8 cellular contexts compared by ENCODE assay signal in the genomic region with DNA sequence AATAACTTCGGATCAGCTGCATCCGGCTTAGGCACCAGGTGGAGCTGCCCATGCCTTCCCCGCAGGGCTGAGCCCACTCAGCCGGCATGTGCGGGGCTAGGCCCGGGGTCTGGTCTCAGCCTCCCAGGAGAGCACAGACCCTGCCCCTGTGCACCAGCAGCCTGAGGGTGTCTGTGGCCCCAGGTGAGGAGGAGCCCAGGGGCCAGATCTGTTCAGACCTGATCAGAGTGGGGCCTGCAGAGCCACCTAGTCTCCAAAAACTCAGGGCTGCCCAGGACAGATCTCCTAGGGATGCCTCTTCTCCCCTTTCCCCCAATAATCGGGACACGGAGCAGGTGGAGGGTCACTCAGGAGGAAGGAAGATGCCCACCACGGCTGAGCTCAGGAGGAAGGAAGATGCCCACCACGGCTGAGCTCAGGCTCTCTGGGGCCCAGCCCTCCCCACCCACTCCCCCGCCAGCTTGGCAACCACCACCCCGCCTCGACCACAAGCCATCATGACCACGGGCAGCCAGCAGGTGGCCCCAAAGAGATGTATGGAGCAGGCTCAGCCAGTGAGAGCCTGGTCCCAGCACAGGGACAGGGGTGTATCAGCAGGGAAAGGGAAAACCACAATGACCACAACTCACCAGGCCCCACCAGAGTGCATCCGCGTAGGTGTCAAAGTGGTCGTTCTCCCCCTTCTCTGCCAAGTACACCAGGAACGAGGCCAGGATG. TPM values are rescaled to one million over a fixed set of nuclear protein-coding genes. Genes with fewer than 3 reads are reported as not detected.
DNase-seq lines count a peak whose midpoint lies in the region; ATAC-seq lines count a peak whose summit lies in the region.

No MANE protein-coding gene starts in this region.

- peaks cover 11% of the 10 kb centered on the region for H3K9me3 Mint-ChIP-seq in activated naive CD8-positive, alpha-beta T cell treated with anti-CD3 and anti-CD28 coated beads, Interleukin-2, amount 10 ng/mL, durations not matched to agents 7 days and 5 days

- H3K4me1 Mint-ChIP-seq in activated naive CD8-positive, alpha-beta T cell treated with anti-CD3 and anti-CD28 coated beads, Interleukin-2, amount 10 ng/mL, durations not matched to agents 7 days and 5 days, result peaks cover 12% of the 10 kb centered on the region

- peaks cover 3% of the 10 kb centered on the region for H3K36me3 Mint-ChIP-seq in activated naive CD8-positive, alpha-beta T cell treated with anti-CD3 and anti-CD28 coated beads, Interleukin-2, amount 10 ng/mL, durations not matched to agents 7 days and 5 days

- H3K4me3 Mint-ChIP-seq in activated naive CD8-positive, alpha-beta T cell treated with anti-CD3 and anti-CD28 coated beads, Interleukin-2, amount 10 ng/mL, durations not matched to agents 7 days and 5 days, result peak overlapping the region; percentile 44

- peak overlapping the region; percentile 47 for H3K27ac Mint-ChIP-seq in activated naive CD8-positive, alpha-beta T cell treated with anti-CD3 and anti-CD28 coated beads, Interleukin-2, amount 10 ng/mL, durations not matched to agents 7 days and 5 days

- ATAC-seq in HG03432 (IDR thresholded peaks at IDR 0.05; ENCODE audit: unreplicated experiment) (peak; percentile 24), GM18870 (IDR thresholded peaks at IDR 0.05; ENCODE audit: unreplicated experiment) (no peak), GM19328 (IDR thresholded peaks at IDR 0.05; ENCODE audit: unreplicated experiment) (no peak)
- peak; percentile 46 for ATAC-seq in activated naive CD8-positive, alpha-beta T cell treated with anti-CD3 and anti-CD28 coated beads, Interleukin-2, amount 10 ng/mL, durations not matched to agents 7 days and 5 days (ENCODE audit: low read depth)

- DNase-seq in CMK (ENCODE audit: low read depth), result peak; percentile 95
- DNase-seq in SW480 (ENCODE audit: low spot score), result peak; percentile 85
- peak; percentile 74 for DNase-seq in activated naive CD8-positive, alpha-beta T cell treated with anti-CD3 and anti-CD28 coated beads, Interleukin-2, amount 10 ng/mL, durations not matched to agents 7 days and 5 days
- DNase-seq in iris pigment epithelial cell (ENCODE audit: low read depth), result peak; percentile 37
- peak; percentile 19 for DNase-seq in stimulated activated CD8-positive, alpha-beta memory T cell treated with anti-CD3 and anti-CD28 coated beads, Interleukin-15, amount 100 ng/mL, for 1 hour (ENCODE audit: low read depth)

- H3K27me3 Mint-ChIP-seq in activated naive CD8-positive, alpha-beta T cell treated with anti-CD3 and anti-CD28 coated beads, Interleukin-2, amount 10 ng/mL, durations not matched to agents 7 days and 5 days, result peaks cover 6% of the 10 kb centered on the region

- POLR2A ChIA-PET in activated naive CD8-positive, alpha-beta T cell treated with anti-CD3 and anti-CD28 coated beads, Interleukin-2, amount 10 ng/mL, durations not matched to agents 7 days and 5 days (lab: Charles Lee), result interaction anchor here (1.2 to 2.4 kb wide), 2 partner anchors 79 to 96 kb away, joined by 5 to 11 read pairs; a partner anchor contains a TSS

RNA-seq across cellular contexts. Expression of a gene that starts 30.5 kb away (rescaled TPM):
- under 1 TPM; 0.19 to 0.37 TPM for total RNA-seq in activated naive CD8-positive, alpha-beta T cell treated with anti-CD3 and anti-CD28 coated beads, Interleukin-2, amount 10 ng/mL, durations not matched to agents 7 days and 5 days

RNA-seq across cellular contexts. Expression of a gene that starts 56.9 kb away (rescaled TPM):
- total RNA-seq in activated naive CD8-positive, alpha-beta T cell treated with anti-CD3 and anti-CD28 coated beads, Interleukin-2, amount 10 ng/mL, durations not matched to agents 7 days and 5 days, result under 1 TPM in 1 of 2 experiments, not detected in 1; 0.26 TPM

Comparison
In these comparisons a context has a peak if more than half of its experiments do, and no peak if none do; other contexts are left out.
1. DNase-seq: peak in every context shown above with its lines; median percentile 95 in CMK; 85 in SW480; 74 in activated naive CD8-positive, alpha-beta T cell treated with anti-CD3 and anti-CD28 coated beads, Interleukin-2, amount 10 ng/mL, durations not matched to agents 7 days and 5 days; 37 in iris pigment epithelial cell; 19 in stimulated activated CD8-positive, alpha-beta memory T cell treated with anti-CD3 and anti-CD28 coated beads, Interleukin-15, amount 100 ng/mL, for 1 hour.
2. ATAC-seq: peak in HG03432 (single experiment) and activated naive CD8-positive, alpha-beta T cell treated with anti-CD3 and anti-CD28 coated beads, Interleukin-2, amount 10 ng/mL, durations not matched to agents 7 days and 5 days (single experiment); none in GM18870 (single experiment) and GM19328 (single experiment).